Comparison of ENCODE assay signal across 18 cellular contexts in the genomic region with DNA sequence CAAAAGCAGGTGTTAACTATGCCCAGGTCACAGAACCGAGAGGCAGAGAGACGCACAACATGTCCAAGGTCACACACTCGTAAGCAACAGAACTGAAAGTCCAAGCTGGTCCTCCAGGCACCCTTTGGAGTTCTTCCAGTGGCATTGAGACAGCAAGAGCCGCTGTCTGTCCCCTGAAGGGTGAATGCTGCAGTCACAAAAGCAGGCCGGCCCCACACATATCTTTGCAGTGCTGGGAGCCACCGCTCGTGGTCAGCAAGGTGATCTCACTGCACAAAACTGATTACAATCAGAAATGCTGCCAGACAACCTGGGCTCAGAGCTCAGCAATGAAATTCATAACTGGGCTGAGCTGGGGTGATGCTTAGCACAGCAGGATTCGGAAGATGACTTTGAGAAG. TPM values are rescaled to one million over a fixed set of nuclear protein-coding genes. Genes with fewer than 3 reads are reported as not detected.
DNase-seq lines count a peak whose midpoint lies in the region; ATAC-seq lines count a peak whose summit lies in the region.
"Had no signal": no experiment of that assay in that cellular context is flagged by ENCODE, and none has a peak within 500 bp of the region (broad histone marks: within the 10 kb centered on the region; RNA-seq: fewer than 3 reads in every experiment).

No MANE protein-coding gene starts in this region.

- DNase-seq in DMS53 (lab: John Stamatoyannopoulos, UW) = peak; percentile 16
- DNase-seq in DMS53 treated with DMSO at 0.1 percent for 48 hours (lab: John Stamatoyannopoulos, UW; ENCODE audit: unreplicated experiment) = no peak
- peak; percentile 45 for DNase-seq in mucosa of gallbladder (ENCODE audit: low spot score)
- DNase-seq in superior temporal gyrus (ENCODE audit: extremely low spot score) = peak; percentile 36
- DNase-seq in activated CD4-positive, CD25-positive, alpha-beta regulatory T cell (lab: John Stamatoyannopoulos, UW) = no peak
- no peak for DNase-seq in CD1c-positive myeloid dendritic cell (ENCODE audit: extremely low spot score)
- DNase-seq: 8988T; activated CD4-positive, alpha-beta T cell treated with anti-CD3 and anti-CD28 coated beads for 1 hour; brain microvascular endothelial cell; MG63; NCI-H1436; NCI-H2171; T1000; transverse colon had no signal

- H3K27ac ChIP-seq in angular gyrus (ENCODE audit: low read depth, low read length) = peak overlapping the region; percentile 22
- H3K27ac ChIP-seq: brain microvascular endothelial cell, transverse colon had no signal

- no peak for ATAC-seq in GM21526 (IDR thresholded peaks at IDR 0.05; ENCODE audit: low FRiP score, unreplicated experiment)
- ATAC-seq: activated naive CD4-positive, alpha-beta T cell treated with anti-CD3 and anti-CD28 coated beads, Interleukin-2, amount 50 U/mL, for 72 hours; natural killer cell treated with Interleukin-12 subunit alpha and Interleukin-12 subunit beta and Interleukin-15 and Interleukin-18, amount 100 ng/mL, for 72 hours had no signal

RNA-seq across cellular contexts. Expression of a gene that starts 47.4 kb away (rescaled TPM):
- 109 TPM for total RNA-seq in mucosa of gallbladder

Comparison
In these comparisons a context has a peak if more than half of its experiments do, and no peak if none do; other contexts are left out.
1. DNase-seq: peak in DMS53 (single experiment), mucosa of gallbladder (single experiment) and superior temporal gyrus (single experiment); none in DMS53 treated with DMSO at 0.1 percent for 48 hours (single experiment), activated CD4-positive, CD25-positive, alpha-beta regulatory T cell (0 of 4) and CD1c-positive myeloid dendritic cell (single experiment).